6 cellular contexts compared by ENCODE assay signal in genomic region chr16:57485091-57485915, GRCh38. TPM values are rescaled to one million over a fixed set of nuclear protein-coding genes. Genes with fewer than 3 reads are reported as not detected.
A peak's percentile ranks its signal among the peaks of the same experiment; 100 is the strongest.
DNase-seq lines count a peak whose midpoint lies in the region; ATAC-seq and TF ChIP-seq lines count a peak whose summit lies in the region.

No MANE protein-coding gene starts in this region.

- peak overlapping the region; percentile 65 for H3K27ac ChIP-seq in A673 (ENCODE audit: low read depth, low read length, poor library complexity, severe bottlenecking)

- H3K4me1 ChIP-seq in A673 (ENCODE audit: insufficient read depth, low read length, poor library complexity, severe bottlenecking), result peaks cover 1% of the 10 kb centered on the region

- H3K27me3 ChIP-seq in A673 (replicated peaks; ENCODE audit: insufficient read depth, low read depth, low read length, poor library complexity), result no peaks in the 10 kb centered on the region

- POLR2A ChIA-PET in A673 (lab: Charles Lee; ENCODE audit: low non-redundant PET), result no interaction called here

- no peaks in the 10 kb centered on the region for H3K36me3 ChIP-seq in A673 (ENCODE audit: insufficient read depth, low read length, poor library complexity, severe bottlenecking)

- DNase-seq in A673 (ENCODE audit: low spot score), result no peak
- DNase-seq in kidney tubule cell (ENCODE audit: low spot score), result peak; percentile 40
- no peak for DNase-seq in inferior parietal cortex (ENCODE audit: extremely low spot score)
- no peak for DNase-seq in SKM-1 (lab: John Stamatoyannopoulos, UW; ENCODE audit: unreplicated experiment)
- DNase-seq in NCI-H2196 (lab: John Stamatoyannopoulos, UW; ENCODE audit: unreplicated experiment), result no peak

- no TSS peak for BruUV-seq in A673 (replicated peaks; lab: Mats Ljungman, UMichigan)

- peak; percentile 4; the same call in 2 of the 3 replicates for ATAC-seq in SK-N-SH treated with all-trans-retinoic acid at 6 μM for 48 hours

- intact Hi-C loops in A673 (cut with micrococcal nuclease; ENCODE audit: unreplicated experiment), result no loop called here

- H3K4me3 ChIP-seq in A673 (ENCODE audit: low read depth, low read length, poor library complexity, severe bottlenecking), result peak overlapping the region; percentile 71

- CTCF ChIA-PET in A673 (lab: Charles Lee), result no interaction called here

- no peaks in the 10 kb centered on the region for H3K9me3 ChIP-seq in A673 (ENCODE audit: low read depth, low read length, poor library complexity, severe bottlenecking)

- no peak for TF ChIP-seq CTCF in A673 (conservative IDR thresholded peaks at IDR 0.05; ENCODE audit: low read depth, low read length)

TF ChIP-seq in SK-N-SH treated with all-trans-retinoic acid at 6 μM for 48 hours, 23 proteins besides CTCF, POLR2A, EP300 and RAD21:
- TF ChIP-seq ZNF565 (CRISPR knock-in tag; conservative IDR thresholded peaks at IDR 0.05; ENCODE audit: low read depth), result no peak
- no peak for TF ChIP-seq TSHZ2 (CRISPR knock-in tag; IDR thresholded peaks at IDR 0.05)
- no peak for TF ChIP-seq CSDC2 (CRISPR knock-in tag; IDR thresholded peaks at IDR 0.05)

RNA-seq across cellular contexts. Expression of gene DOK4, which starts 1.0 kb away (rescaled TPM):
- total RNA-seq in A673 (2021), result 14.3 and 19.0 TPM in 2 replicates

RNA-seq across cellular contexts. Expression of gene POLR2C, which starts 22.8 kb away (rescaled TPM):
- 96.2 and 110 TPM in 2 replicates for total RNA-seq in A673 (2021)

RNA-seq across cellular contexts. Expression of gene COQ9, which starts 38.0 kb away (rescaled TPM):
- total RNA-seq in A673 (2021), result 65.6 and 69.7 TPM in 2 replicates

RNA-seq across cellular contexts. Expression of gene CIAPIN1, which starts 38.1 kb away (rescaled TPM):
- 95.1 and 96.9 TPM in 2 replicates for total RNA-seq in A673 (2021)

RNA-seq across cellular contexts. Expression of gene CCDC102A, which starts 51.1 kb away (rescaled TPM):
- total RNA-seq in A673 (2021), result 10.1 and 10.3 TPM in 2 replicates
